ENCODE assay signal across 8 cellular contexts in genomic region chr17:49748791-49749190, GRCh38. TPM values are rescaled to one million over a fixed set of nuclear protein-coding genes. Genes with fewer than 3 reads are reported as not detected.
A peak's percentile ranks its signal among the peaks of the same experiment; 100 is the strongest.
DNase-seq lines count a peak whose midpoint lies in the region; ATAC-seq and TF ChIP-seq lines count a peak whose summit lies in the region.

No MANE protein-coding gene starts in this region.

- peak overlapping the region; percentile 62 for H3K4me2 ChIP-seq in DOHH2 (ENCODE audit: low read length)

- 86% methylated on average over 7 of the region's 7 CpGs for WGBS in prostate gland

- no peaks in the 10 kb centered on the region for H3K9me2 ChIP-seq in DOHH2 (replicated peaks; ENCODE audit: control insufficient read depth, low read length)

- peak overlapping the region; percentile 21 for H3K4me3 ChIP-seq in DOHH2 (ENCODE audit: low read length)
- H3K4me3 ChIP-seq in prostate gland = no peak overlapping the region

- peak; percentile 71 for ATAC-seq in GM21737 (IDR thresholded peaks at IDR 0.05; ENCODE audit: unreplicated experiment)

- H3F3A ChIP-seq in DOHH2 (ENCODE audit: control insufficient read depth, insufficient read depth) = 0 out of 2 replicates have a peak, but pooled peaks cover 6% of the 10 kb centered on the region

- TF ChIP-seq CTCF in DOHH2 (IDR thresholded peaks at IDR 0.05; ENCODE audit: low read depth, low read length, poor library complexity, severe bottlenecking) (no peak), prostate gland (IDR thresholded peaks at IDR 0.05) (no peak)

- H3K36me3 ChIP-seq in DOHH2 (ENCODE audit: control insufficient read depth, low read length) (peaks cover 17% of the 10 kb centered on the region), prostate gland (no peaks in the 10 kb centered on the region)

- intact Hi-C loops in posterior vena cava (cut with DNase I) (no loop called here), prostate gland (cut with DNase I) (no loop called here)

- peaks cover 6% of the 10 kb centered on the region; the same call in 1 of the 2 replicates for H3K79me2 ChIP-seq in DOHH2 (ENCODE audit: control insufficient read depth, low read length)

- no peak for TF ChIP-seq POLR2A in prostate gland (IDR thresholded peaks at IDR 0.05)

- H4K20me1 ChIP-seq in DOHH2 (ENCODE audit: control insufficient read depth, insufficient read depth, low read depth, low read length) = no peaks in the 10 kb centered on the region

- DNase-seq in NCI-H2227 (lab: John Stamatoyannopoulos, UW; ENCODE audit: unreplicated experiment) = peak; percentile 59
- DNase-seq in activated naive CD4-positive, alpha-beta T cell treated with anti-CD3 and anti-CD28 coated beads, Interleukin-2, amount 50 U/mL, for 16 hours = peak; percentile 52
- peak; percentile 38 to 39 for DNase-seq in stimulated activated CD8-positive, alpha-beta memory T cell treated with anti-CD3 and anti-CD28 coated beads, Interleukin-7, amount 100 ng/mL, for 4 hours (ENCODE audit: low read depth in 2 of 2)
- no peak for DNase-seq in NCI-H526 (lab: John Stamatoyannopoulos, UW)
- DNase-seq in posterior vena cava (ENCODE audit: low spot score) = no peak
- DNase-seq in prostate gland (ENCODE audit: low spot score) = no peak

- peaks cover 55% of the 10 kb centered on the region for H3K4me1 ChIP-seq in DOHH2 (ENCODE audit: control insufficient read depth, low read length)
- H3K4me1 ChIP-seq in prostate gland (replicated peaks) = no peaks in the 10 kb centered on the region

- H3K27me3 ChIP-seq in DOHH2 (ENCODE audit: control insufficient read depth, low read length) (no peaks in the 10 kb centered on the region), prostate gland (replicated peaks; ENCODE audit: insufficient read depth) (no peaks in the 10 kb centered on the region)

- H3K27ac ChIP-seq in DOHH2 (ENCODE audit: low read depth, low read length) (no peak overlapping the region), prostate gland (no peak overlapping the region)

- H3K9me3 ChIP-seq in DOHH2 (ENCODE audit: control insufficient read depth, insufficient read depth, low read length) (no peaks in the 10 kb centered on the region), prostate gland (no peaks in the 10 kb centered on the region)

RNA-seq across cellular contexts. Expression of gene FAM117A, which starts 15.1 kb away (rescaled TPM):
- total RNA-seq in posterior vena cava (10 to 100 TPM in 1 of 2 donors, 1 to 10 TPM in 1; 6.5 to 11.1 TPM), prostate gland (10 to 100 TPM; 30.9 to 46.4 TPM)

RNA-seq across cellular contexts. Expression of gene KAT7, which starts 39.7 kb away (rescaled TPM):
- total RNA-seq in posterior vena cava = 10 to 100 TPM; 50.2 to 58.1 TPM
- total RNA-seq in prostate gland = 10 to 100 TPM; 48.3 to 78.6 TPM

RNA-seq across cellular contexts. Expression of gene SLC35B1, which starts 41.0 kb away (rescaled TPM):
- 10 to 100 TPM; 28.1 to 33.3 TPM for total RNA-seq in posterior vena cava
- 10 to 100 TPM; 31.0 to 81.0 TPM for total RNA-seq in prostate gland

Comparison
In these comparisons a context has a peak if more than half of its experiments do, and no peak if none do; other contexts are left out.
1. DNase-seq: peak in NCI-H2227 (single experiment), activated naive CD4-positive, alpha-beta T cell treated with anti-CD3 and anti-CD28 coated beads, Interleukin-2, amount 50 U/mL, for 16 hours (single experiment) and stimulated activated CD8-positive, alpha-beta memory T cell treated with anti-CD3 and anti-CD28 coated beads, Interleukin-7, amount 100 ng/mL, for 4 hours (2 of 2); none in NCI-H526 (0 of 2), posterior vena cava (single experiment) and prostate gland (single experiment).